In genomic region chr17:47638903-47639302, GRCh38 we compare ENCODE assay signal across 38 cellular contexts.
"Had no signal": no experiment of that assay in that cellular context is flagged by ENCODE, and none has a peak within 500 bp of the region (broad histone marks: within the 10 kb centered on the region; RNA-seq: fewer than 3 reads in every experiment).

No MANE protein-coding gene starts in this region.

- H3K27me3 Mint-ChIP-seq: activated CD4-positive, alpha-beta memory T cell treated with anti-CD3 and anti-CD28 coated beads for 36 hours; activated CD4-positive, alpha-beta T cell treated with anti-CD3 and anti-CD28 coated beads, Interleukin-2, amount 10 ng/mL, durations not matched to agents 24 days and 14 days; activated CD8-positive, alpha-beta T cell treated with anti-CD3 and anti-CD28 coated beads for 36 hours; activated T-helper 17 cell treated with anti-CD3 and anti-CD28 coated beads, Interleukin-2, amount 50 U/mL, for 72 hours had no signal

- H3K27me3 ChIP-seq: adrenal gland, body of pancreas, brain microvascular endothelial cell, breast epithelium had no signal

- H3K4me3 ChIP-seq: adrenal gland, body of pancreas, breast epithelium had no signal

- H3K27ac ChIP-seq: adrenal gland, body of pancreas, brain microvascular endothelial cell, breast epithelium, WERI-Rb-1 had no signal

- H3K4me3 Mint-ChIP-seq: activated CD4-positive, alpha-beta memory T cell treated with anti-CD3 and anti-CD28 coated beads for 36 hours; activated CD4-positive, alpha-beta T cell treated with anti-CD3 and anti-CD28 coated beads, Interleukin-2, amount 10 ng/mL, durations not matched to agents 24 days and 14 days; activated CD8-positive, alpha-beta T cell treated with anti-CD3 and anti-CD28 coated beads for 36 hours; activated naive CD4-positive, alpha-beta T cell treated with anti-CD3 and anti-CD28 coated beads for 36 hours; activated T-cell treated with anti-CD3 and anti-CD28 coated beads, Interleukin-2, amount 50 U/mL, for 4 hours; activated T-cell treated with anti-CD3 and anti-CD28 coated beads, Interleukin-2, amount 50 U/mL, for 72 hours; activated T-helper 1 cell treated with anti-CD3 and anti-CD28 coated beads, Interleukin-12 subunit alpha, Interleukin-12 subunit beta, Interleukin-2, Interleukin-4 antibody, amounts not matched to agents 30 ng/mL and 10 ng/mL and 1 ng/mL, durations not matched to agents 14 hours and 24 hours and 36 hours; activated T-helper 17 cell treated with anti-CD3 and anti-CD28 coated beads, Interleukin-2, amount 50 U/mL, for 72 hours; T-helper 1 cell treated with Interleukin-12 subunit alpha and Interleukin-12 subunit beta and Interleukin-4 antibody, amounts not matched to agents 30 μg/mL and 1 μg/mL, for 36 hours; T-helper 2 cell treated with Interferon-gamma antibody and Interleukin-4, amounts not matched to agents 5 μg/mL and 100 μg/mL, for 36 hours; WTC11 had no signal

- H3K4me1 Mint-ChIP-seq: activated T-helper 17 cell treated with anti-CD3 and anti-CD28 coated beads, Interleukin-2, amount 50 U/mL, for 72 hours; WTC11 had no signal

- FAIRE-seq: astrocyte had no signal

- H3K9me3 ChIP-seq: adrenal gland, body of pancreas, breast epithelium had no signal

- H3K27ac Mint-ChIP-seq: activated CD4-positive, alpha-beta memory T cell treated with anti-CD3 and anti-CD28 coated beads for 36 hours; activated CD4-positive, alpha-beta T cell treated with anti-CD3 and anti-CD28 coated beads, Interleukin-2, amount 10 ng/mL, durations not matched to agents 24 days and 14 days; activated CD8-positive, alpha-beta T cell treated with anti-CD3 and anti-CD28 coated beads for 36 hours; activated naive CD4-positive, alpha-beta T cell treated with anti-CD3 and anti-CD28 coated beads for 36 hours; activated T-cell treated with anti-CD3 and anti-CD28 coated beads, Interleukin-2, amount 50 U/mL, for 72 hours; activated T-helper 1 cell treated with anti-CD3 and anti-CD28 coated beads, Interleukin-12 subunit alpha, Interleukin-12 subunit beta, Interleukin-2, Interleukin-4 antibody, amounts not matched to agents 30 ng/mL and 10 ng/mL and 1 ng/mL, durations not matched to agents 14 hours and 24 hours and 36 hours; activated T-helper 17 cell treated with anti-CD3 and anti-CD28 coated beads, Interleukin-2, amount 50 U/mL, for 72 hours; T-helper 1 cell treated with Interleukin-12 subunit alpha and Interleukin-12 subunit beta and Interleukin-4 antibody, amounts not matched to agents 30 μg/mL and 1 μg/mL, for 36 hours; T-helper 2 cell treated with Interferon-gamma antibody and Interleukin-4, amounts not matched to agents 5 μg/mL and 100 μg/mL, for 36 hours; WTC11 had no signal

- H3K4me1 ChIP-seq: adrenal gland, body of pancreas, breast epithelium had no signal

- H3K36me3 ChIP-seq: adrenal gland, brain microvascular endothelial cell, breast epithelium had no signal

- ATAC-seq: activated CD4-positive, CD25-positive, alpha-beta regulatory T cell treated with anti-CD3 and anti-CD28 coated beads, Interleukin-2, amount 50 U/mL, for 24 hours; activated CD8-positive, alpha-beta T cell treated with anti-CD3 and anti-CD28 coated beads for 36 hours; activated naive CD4-positive, alpha-beta T cell treated with anti-CD3 and anti-CD28 coated beads, Interleukin-2, amount 50 U/mL, for 72 hours; activated T-cell treated with anti-CD3 and anti-CD28 coated beads, Interleukin-2, amount 50 U/mL, for 4 hours; activated T-cell treated with anti-CD3 and anti-CD28 coated beads, Interleukin-2, amount 50 U/mL, for 72 hours; activated T-helper 17 cell treated with anti-CD3 and anti-CD28 coated beads, Interleukin-2, amount 50 U/mL, for 72 hours; body of pancreas; WTC11 had no signal

- H3K9me3 Mint-ChIP-seq: activated CD4-positive, alpha-beta memory T cell treated with anti-CD3 and anti-CD28 coated beads for 36 hours; activated CD4-positive, alpha-beta T cell treated with anti-CD3 and anti-CD28 coated beads, Interleukin-2, amount 10 ng/mL, durations not matched to agents 24 days and 14 days; activated CD8-positive, alpha-beta T cell treated with anti-CD3 and anti-CD28 coated beads for 36 hours; activated naive CD4-positive, alpha-beta T cell treated with anti-CD3 and anti-CD28 coated beads for 36 hours; activated naive CD4-positive, alpha-beta T cell treated with anti-CD3 and anti-CD28 coated beads, Interleukin-2, amount 50 U/mL, for 72 hours; activated T-cell treated with anti-CD3 and anti-CD28 coated beads, Interleukin-2, amount 50 U/mL, for 4 hours; activated T-cell treated with anti-CD3 and anti-CD28 coated beads, Interleukin-2, amount 50 U/mL, for 72 hours; activated T-helper 1 cell treated with anti-CD3 and anti-CD28 coated beads, Interleukin-12 subunit alpha, Interleukin-12 subunit beta, Interleukin-2, Interleukin-4 antibody, amounts not matched to agents 30 ng/mL and 10 ng/mL and 1 ng/mL, durations not matched to agents 14 hours and 24 hours and 36 hours; activated T-helper 17 cell treated with anti-CD3 and anti-CD28 coated beads, Interleukin-2, amount 50 U/mL, for 72 hours; T-helper 1 cell treated with Interleukin-12 subunit alpha and Interleukin-12 subunit beta and Interleukin-4 antibody, amounts not matched to agents 30 μg/mL and 1 μg/mL, for 36 hours; T-helper 2 cell treated with Interferon-gamma antibody and Interleukin-4, amounts not matched to agents 5 μg/mL and 100 μg/mL, for 36 hours; WTC11 had no signal

- DNase-seq: activated CD4-positive, alpha-beta memory T cell treated with anti-CD3 and anti-CD28 coated beads for 36 hours; activated CD4-positive, alpha-beta T cell treated with anti-CD3 and anti-CD28 coated beads for 4 hours; activated CD4-positive, alpha-beta T cell treated with anti-CD3 and anti-CD28 coated beads, Interleukin-2, amount 10 ng/mL, durations not matched to agents 24 days and 14 days; activated CD4-positive, alpha-beta T cell treated with anti-CD3 and anti-CD28 coated beads, Interleukin-2, amount 50 U/mL, for 1 hour; activated CD4-positive, alpha-beta T cell treated with anti-CD3 and anti-CD28 coated beads, Interleukin-2, amount 50 U/mL, for 4 hours; activated CD4-positive, CD25-positive, alpha-beta regulatory T cell; activated CD8-positive, alpha-beta memory T cell treated with anti-CD3 and anti-CD28 coated beads, Interleukin-2, amount 50 U/mL, for 4 hours; activated CD8-positive, alpha-beta T cell treated with anti-CD3 and anti-CD28 coated beads for 36 hours; activated effector memory CD4-positive, alpha-beta T cell treated with anti-CD3 and anti-CD28 coated beads, Interleukin-2, amount 50 U/mL, for 16 hours; activated gamma-delta T cell treated with Interleukin-2 at 50 U/mL for 16 hours; activated naive CD4-positive, alpha-beta T cell; activated naive CD4-positive, alpha-beta T cell treated with anti-CD3 and anti-CD28 coated beads for 36 hours; activated naive CD4-positive, alpha-beta T cell treated with anti-CD3 and anti-CD28 coated beads, Interleukin-2, amount 50 U/mL, for 16 hours; activated T-cell treated with anti-CD3 and anti-CD28 coated beads for 4 hours; activated T-cell treated with anti-CD3 and anti-CD28 coated beads, Interleukin-2, amount 50 U/mL, for 1 hour; activated T-cell treated with anti-CD3 and anti-CD28 coated beads, Interleukin-2, amount 50 U/mL, for 4 hours; activated T-cell treated with anti-CD3 and anti-CD28 coated beads, Interleukin-2, amount 50 U/mL, for 72 hours; adrenal gland; amniotic stem cell; aorta; body of pancreas; brain microvascular endothelial cell; central memory CD4-positive, alpha-beta T cell; cerebellar nuclear complex; SW 1271; T-helper 1 cell; T-helper 2 cell; T-helper 9 cell; WERI-Rb-1 had no signal
